ENCODE assay signal across 9 cellular contexts in genomic region chr1:206513312-206514111, GRCh38. TPM values are rescaled to one million over a fixed set of nuclear protein-coding genes. Genes with fewer than 3 reads are reported as not detected.
DNase-seq lines count a peak whose midpoint lies in the region; ATAC-seq and TF ChIP-seq lines count a peak whose summit lies in the region.
"Had no signal": no experiment of that assay in that cellular context is flagged by ENCODE, and none has a peak within 500 bp of the region (broad histone marks: within the 10 kb centered on the region; RNA-seq: fewer than 3 reads in every experiment).

No MANE protein-coding gene starts in this region.

- H3K9me3 Mint-ChIP-seq in MCF 10A (ENCODE audit: unreplicated experiment) (no peaks in the 10 kb centered on the region), natural killer cell (no peaks in the 10 kb centered on the region)

- H3K36me3 Mint-ChIP-seq in MCF 10A (ENCODE audit: insufficient read depth, unreplicated experiment), result peaks cover 9% of the 10 kb centered on the region
- no peaks in the 10 kb centered on the region for H3K36me3 Mint-ChIP-seq in natural killer cell

- ATAC-seq in natural killer cell, result no peak

- DNase-seq in HT-29 (ENCODE audit: low spot score), result peak; percentile 75
- DNase-seq in MCF 10A (ENCODE audit: unreplicated experiment), result peak; percentile 100
- DNase-seq in lower leg skin (ENCODE audit: low spot score in 2 of 2), result peak; percentile 61 to 92
- DNase-seq in ureter (ENCODE audit: low spot score), result peak; percentile 81
- no peak for DNase-seq in medulla oblongata (ENCODE audit: extremely low spot score)
- DNase-seq in natural killer cell, result no peak
- DNase-seq in stimulated activated CD8-positive, alpha-beta memory T cell treated with anti-CD3 and anti-CD28 coated beads, Interleukin-4, amount 100 ng/mL, for 48 hours, result no peak
- DNase-seq: amygdala, NCI-H1930 had no signal

- H3K4me3 ChIP-seq in lower leg skin (ENCODE audit: low read depth, poor library complexity, severe bottlenecking), result no peak overlapping the region

- no peak for TF ChIP-seq POLR2A in lower leg skin (IDR thresholded peaks at IDR 0.05)

- 16 to 26% methylated on average over 11 of the region's 11 CpGs for WGBS in lower leg skin, 2 donors

- CTCF ChIA-PET in MCF 10A (lab: Yijun Ruan, JAX), result interaction anchor here (0.7 to 2.4 kb wide), 9 partner anchors 10 to 72 kb away, joined by 3 to 16 read pairs (median 5); no protein-coding TSS in a partner anchor

- peak overlapping the region; percentile 59 for H3K4me3 Mint-ChIP-seq in MCF 10A (ENCODE audit: unreplicated experiment)
- H3K4me3 Mint-ChIP-seq in natural killer cell, result no peak overlapping the region

- TSS peak; percentile 42 for BruUV-seq in MCF 10A (replicated peaks; lab: Mats Ljungman, UMichigan)

- POLR2A ChIA-PET in MCF 10A (lab: Yijun Ruan, JAX), result interaction anchor here (0.5 to 1.7 kb wide), 17 partner anchors 10 to 1113 kb away, joined by 3 to 10 read pairs (median 3); partner anchors contain the start of genes EIF2D and IKBKE

- no peaks in the 10 kb centered on the region for H3K27me3 Mint-ChIP-seq in MCF 10A (ENCODE audit: insufficient read depth, unreplicated experiment)
- peaks cover 0 to 6% of the 10 kb centered on the region in 2 donors for H3K27me3 Mint-ChIP-seq in natural killer cell (ENCODE audit: low read depth in 2 of 2)

- peaks cover 73% of the 10 kb centered on the region for H3K4me1 Mint-ChIP-seq in MCF 10A (ENCODE audit: insufficient read depth, unreplicated experiment)
- peaks cover 5 to 6% of the 10 kb centered on the region in 2 donors for H3K4me1 Mint-ChIP-seq in natural killer cell

- TF ChIP-seq CTCF in MCF 10A (IDR thresholded peaks at IDR 0.05; ENCODE audit: unreplicated experiment) (no peak), lower leg skin (IDR thresholded peaks at IDR 0.05) (no peak), natural killer cell (IDR thresholded peaks at IDR 0.05) (no peak)

- intact Hi-C loops in MCF 10A (cut with micrococcal nuclease), result loop anchor here (1.0 kb wide), 1 partner anchor 12 kb away; no protein-coding TSS in a partner anchor
- intact Hi-C loops in lower leg skin (cut with DNase I; ENCODE audit: low total_unique reads), result no loop called here
- intact Hi-C loops in natural killer cell (cut with micrococcal nuclease), result no loop called here

- peak overlapping the region; percentile 99 for H3K27ac Mint-ChIP-seq in MCF 10A (ENCODE audit: low read depth, unreplicated experiment)
- no peak overlapping the region for H3K27ac Mint-ChIP-seq in natural killer cell

RNA-seq across cellular contexts. Expression of gene RASSF5, which starts 6.2 kb away (rescaled TPM):
- 7.9 and 8.8 TPM in 2 replicates for total RNA-seq in HT-29 (2014; rRNA removed; shearing (Covaris generic))
- total RNA-seq in MCF 10A (2022), result 8.3 and 9.6 TPM in 2 replicates
- total RNA-seq in lower leg skin, result 100 to 1,000 TPM in 1 of 4 donors, 10 to 100 TPM in 3; 81.3 to 102 (median 86.1) TPM
- total RNA-seq in ureter, result 35.5 TPM
- total RNA-seq in natural killer cell, result 100 to 1,000 TPM; 231 to 333 (median 279) TPM

RNA-seq across cellular contexts. Expression of gene IKBKE, which starts 43.2 kb away (rescaled TPM):
- 11.7 and 12.0 TPM in 2 replicates for total RNA-seq in HT-29 (2014; rRNA removed; shearing (Covaris generic))
- total RNA-seq in MCF 10A (2022) (7.1 and 12.1 TPM in 2 replicates), lower leg skin (10 to 100 TPM in 3 of 4 donors, 1 to 10 TPM in 1; 6.1 to 21.4 (median 12.2) TPM), ureter (12.5 TPM), natural killer cell (10 to 100 TPM; 31.6 to 34.6 (median 32.2) TPM)

Comparison
In these comparisons a context has a peak if more than half of its experiments do, and no peak if none do; other contexts are left out.
1. DNase-seq: peak in HT-29 (single experiment), MCF 10A (single experiment), lower leg skin (2 of 2) and ureter (single experiment); none in medulla oblongata (single experiment), natural killer cell (single experiment) and stimulated activated CD8-positive, alpha-beta memory T cell treated with anti-CD3 and anti-CD28 coated beads, Interleukin-4, amount 100 ng/mL, for 48 hours (single experiment).